ENCODE assay signal across 1 cellular context in the genomic region with DNA sequence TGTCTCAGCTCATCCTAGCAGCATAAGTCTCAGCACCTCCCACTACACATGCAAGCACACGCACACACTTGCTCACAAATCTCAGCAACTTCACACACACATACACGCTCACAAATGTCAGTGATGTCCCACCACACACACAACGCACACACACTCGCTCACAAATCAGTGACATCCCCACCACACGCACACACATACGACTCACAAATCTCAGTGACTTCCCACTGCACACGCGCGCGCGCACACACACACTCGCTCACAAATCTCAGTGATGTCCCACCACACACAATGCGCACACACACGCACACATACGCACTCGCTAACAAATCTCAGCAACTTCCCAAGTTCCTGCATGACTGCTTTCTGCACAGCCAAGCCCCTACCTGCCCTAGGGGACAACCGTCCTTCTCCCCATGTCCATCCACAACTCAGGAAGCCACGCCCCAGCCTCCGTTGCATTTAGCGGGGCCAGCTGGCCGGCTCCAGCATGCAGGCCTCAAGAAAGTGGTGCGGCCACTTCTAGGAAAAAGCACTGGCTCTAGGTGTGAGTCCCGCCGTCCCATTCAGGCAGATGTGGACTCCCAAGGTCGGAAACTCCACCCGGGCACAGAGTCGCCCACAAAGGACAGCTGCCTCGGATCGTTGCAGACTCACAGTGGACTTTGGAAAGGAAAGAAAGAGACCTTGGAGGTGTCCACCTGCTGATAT.
TF ChIP-seq lines count a peak whose summit lies in the region.

No MANE protein-coding gene starts in this region.

TF ChIP-seq in GM12878, 131 proteins besides CTCF, POLR2A, EP300 and RAD21:
- peak; percentile 96 for TF ChIP-seq BCL3 (IDR thresholded peaks at IDR 0.05; ENCODE audit: borderline replicate concordance, insufficient read depth, low read depth, low read length, poor library complexity, severe bottlenecking)
- no peak for TF ChIP-seq ZNF687 (IDR thresholded peaks at IDR 0.05)
- TF ChIP-seq ZNF207 (IDR thresholded peaks at IDR 0.05; ENCODE audit: borderline replicate concordance): no peak
- no peak for TF ChIP-seq SMC3 (IDR thresholded peaks at IDR 0.05; ENCODE audit: borderline replicate concordance, low read length)
- TF ChIP-seq CEBPB (IDR thresholded peaks at IDR 0.05; ENCODE audit: borderline replicate concordance in 1 of 2, low read depth in 2 of 2, low read length in 2 of 2): no peak
- no peak for TF ChIP-seq RELA (IDR thresholded peaks at IDR 0.05; ENCODE audit: borderline replicate concordance, partially characterized antibody)
